Comparison of ENCODE assay signal across 9 cellular contexts in the genomic region with DNA sequence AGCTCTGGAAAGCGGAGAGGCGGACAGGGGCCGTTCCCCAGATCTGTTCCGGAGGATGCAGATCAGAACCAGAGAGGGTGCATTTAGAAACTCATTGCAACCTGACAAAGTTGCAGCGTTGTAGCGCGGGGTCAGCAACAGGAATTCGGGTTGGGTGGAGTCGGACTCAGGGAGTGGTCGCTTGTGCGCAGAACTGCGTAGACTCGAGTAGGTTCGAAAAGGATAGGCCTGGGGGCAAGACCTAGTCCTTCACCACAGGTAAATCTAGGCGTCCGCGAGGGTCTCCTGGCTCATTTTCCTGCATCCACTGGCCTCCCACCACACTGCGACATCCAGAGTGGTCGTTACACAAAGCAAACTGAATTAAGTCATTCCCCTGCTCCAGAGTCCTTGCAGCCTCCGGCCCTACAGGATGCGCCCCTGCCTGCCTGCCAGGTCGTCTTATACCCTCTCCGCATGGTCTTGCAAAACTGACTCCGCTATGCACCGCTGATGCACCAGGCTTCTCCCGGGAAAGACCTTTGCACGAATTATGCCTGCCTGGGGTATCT. TPM values are rescaled to one million over a fixed set of nuclear protein-coding genes. Genes with fewer than 3 reads are reported as not detected.
DNase-seq lines count a peak whose midpoint lies in the region; ATAC-seq, FAIRE-seq and TF ChIP-seq lines count a peak whose summit lies in the region.
"Had no signal": no experiment of that assay in that cellular context is flagged by ENCODE, and none has a peak within 500 bp of the region (broad histone marks: within the 10 kb centered on the region; RNA-seq: fewer than 3 reads in every experiment).

No MANE protein-coding gene starts in this region.

- H3K36me3 Mint-ChIP-seq in activated naive CD8-positive, alpha-beta T cell, result no peaks in the 10 kb centered on the region

- DNase-seq in skeletal muscle cell (ENCODE audit: low read depth) (no peak), GDM1 (lab: John Stamatoyannopoulos, UW) (no peak), GM12891 (ENCODE audit: insufficient read length, low spot score) (no peak)
- DNase-seq: NCI-H1694 treated with DMSO at 0.1 percent for 48 hours had no signal

- FAIRE-seq in GM12891 (lab: Jason Lieb, UNC), result no peak

- H3K9me3 Mint-ChIP-seq in activated naive CD8-positive, alpha-beta T cell (ENCODE audit: low read depth), result no peaks in the 10 kb centered on the region

- no peak overlapping the region for H3K27ac ChIP-seq in HUES6 (ENCODE audit: low read depth, low read length)
- H3K27ac ChIP-seq: SJCRH30 had no signal

- no peak for TF ChIP-seq POLR2A in GM12891 (IDR thresholded peaks at IDR 0.05; ENCODE audit: low read depth, low read length)

- H3K9me3 ChIP-seq in HUES6 (ENCODE audit: control insufficient read depth, insufficient read depth, low read depth, low read length), result no peaks in the 10 kb centered on the region
- H3K9me3 ChIP-seq: SJCRH30 had no signal

- peak overlapping the region; percentile 85 for H3K4me3 Mint-ChIP-seq in activated naive CD8-positive, alpha-beta T cell

- H3K27ac Mint-ChIP-seq in activated naive CD8-positive, alpha-beta T cell, result no peak overlapping the region

- ATAC-seq in HG03565 (IDR thresholded peaks at IDR 0.05; ENCODE audit: unreplicated experiment), result no peak

- peaks cover 20% of the 10 kb centered on the region for H3K4me1 Mint-ChIP-seq in activated naive CD8-positive, alpha-beta T cell (ENCODE audit: low read depth)

- H3K4me1 ChIP-seq in HUES6 (ENCODE audit: control insufficient read depth, insufficient read depth, low read length), result peaks cover 16% of the 10 kb centered on the region
- H3K4me1 ChIP-seq: SJCRH30 had no signal

- H3K36me3 ChIP-seq in HUES6 (ENCODE audit: control insufficient read depth, insufficient read depth, low read length), result no peaks in the 10 kb centered on the region
- H3K36me3 ChIP-seq: SJCRH30 had no signal

- peak overlapping the region; percentile 50 for H3K9ac ChIP-seq in HUES6 (ENCODE audit: low read length)

- H3K27me3 ChIP-seq in HUES6 (ENCODE audit: control insufficient read depth, insufficient read depth, low read length), result peaks cover 72% of the 10 kb centered on the region
- H3K27me3 ChIP-seq: SJCRH30 had no signal

- H3K27me3 Mint-ChIP-seq in activated naive CD8-positive, alpha-beta T cell, result peaks cover 22% of the 10 kb centered on the region

- H3K4me3 ChIP-seq in HUES6 (ENCODE audit: low read depth, low read length), result peak overlapping the region; percentile 84
- peak overlapping the region; percentile 51 for H3K4me3 ChIP-seq in iPS-11a (ENCODE audit: low read depth, low read length)
- H3K4me3 ChIP-seq in skeletal muscle cell (ENCODE audit: low read depth, low read length), result peak overlapping the region; percentile 44
- H3K4me3 ChIP-seq: SJCRH30 had no signal

TF ChIP-seq in GM12891, 5 proteins besides CTCF, POLR2A, EP300 and RAD21:
- TF ChIP-seq TAF1 (IDR thresholded peaks at IDR 0.05; ENCODE audit: low read depth, low read length), result no peak
- no peak for TF ChIP-seq POLR2AphosphoS5 (IDR thresholded peaks at IDR 0.05; ENCODE audit: low read depth, low read length)

RNA-seq across cellular contexts. Expression of a gene that starts 4.7 kb away (rescaled TPM):
- polyA plus RNA-seq in GM12891 (2012; ENCODE audit: low read depth, missing spikeins), result 4.0 TPM
